Comparison of ENCODE assay signal across 3 cellular contexts in genomic region chr18:78399992-78400503, GRCh38.
"Had no signal": no experiment of that assay in that cellular context is flagged by ENCODE, and none has a peak within 500 bp of the region (broad histone marks: within the 10 kb centered on the region; RNA-seq: fewer than 3 reads in every experiment).

No MANE protein-coding gene starts in this region.

- H3K4me3 ChIP-seq: GM12878 had no signal

- DNase-seq: GDM1, GF-D8 had no signal
